Comparison of ENCODE assay signal across 1 cellular context in the genomic region with DNA sequence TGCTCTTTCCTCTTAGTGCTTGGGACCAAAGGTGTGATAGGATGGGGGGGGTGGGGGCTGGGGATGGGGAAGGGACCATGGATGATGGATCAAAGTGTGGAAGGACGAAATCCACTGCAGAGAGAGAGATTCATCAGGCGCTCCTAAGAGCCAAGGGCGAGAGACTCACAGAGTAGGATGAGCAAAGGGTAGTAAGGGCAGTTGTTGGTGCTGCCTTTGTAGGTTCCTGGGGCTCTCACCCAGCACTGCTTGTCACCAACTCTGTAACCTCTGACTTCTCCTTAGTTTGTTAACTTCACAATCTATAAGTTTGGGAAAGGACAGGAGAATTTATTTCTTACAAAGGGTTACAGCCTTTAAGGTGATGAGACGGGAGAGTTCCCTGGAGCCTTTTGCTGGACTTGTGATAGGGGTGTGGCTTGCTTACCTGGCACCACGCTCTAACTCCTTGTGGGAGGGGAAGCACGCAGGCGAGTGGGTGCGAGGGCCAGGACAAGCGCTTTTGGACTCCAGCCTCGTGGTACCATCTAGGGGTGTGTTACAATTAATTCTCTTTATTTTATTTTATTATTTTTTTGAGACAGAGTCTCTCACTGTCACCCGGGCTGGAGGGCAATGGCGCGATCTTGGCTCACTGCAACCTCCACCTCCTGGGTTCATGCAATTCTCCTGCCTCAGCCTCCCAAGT.
TF ChIP-seq lines count a peak whose summit lies in the region.

No MANE protein-coding gene starts in this region.

TF ChIP-seq in GM12878, 131 proteins besides CTCF, POLR2A, EP300 and RAD21:
- TF ChIP-seq HDGF (IDR thresholded peaks at IDR 0.05) (no peak), CHD2 (IDR thresholded peaks at IDR 0.05; ENCODE audit: borderline replicate concordance, low read depth, low read length) (no peak), SRF (IDR thresholded peaks at IDR 0.05; ENCODE audit: low read depth in 2 of 2, low read length in 2 of 2) (no peak), CEBPB (IDR thresholded peaks at IDR 0.05; ENCODE audit: borderline replicate concordance in 1 of 2, low read depth in 2 of 2, low read length in 2 of 2) (no peak), STAT1 (conservative IDR thresholded peaks at IDR 0.05) (no peak), MEF2A (IDR thresholded peaks at IDR 0.05; ENCODE audit: insufficient read depth, low read depth, low read length) (no peak), MTA3 (IDR thresholded peaks at IDR 0.05; ENCODE audit: borderline replicate concordance, low read length) (no peak), ZSCAN29 (IDR thresholded peaks at IDR 0.05) (no peak), ZNF274 (IDR thresholded peaks at IDR 0.05; ENCODE audit: insufficient read depth, insufficient read length) (no peak), FOXM1 (IDR thresholded peaks at IDR 0.05; ENCODE audit: low read depth, low read length) (no peak), TBL1XR1 (IDR thresholded peaks at IDR 0.05; ENCODE audit: low read depth, low read length) (no peak)
- TF ChIP-seq, protein P1, sequence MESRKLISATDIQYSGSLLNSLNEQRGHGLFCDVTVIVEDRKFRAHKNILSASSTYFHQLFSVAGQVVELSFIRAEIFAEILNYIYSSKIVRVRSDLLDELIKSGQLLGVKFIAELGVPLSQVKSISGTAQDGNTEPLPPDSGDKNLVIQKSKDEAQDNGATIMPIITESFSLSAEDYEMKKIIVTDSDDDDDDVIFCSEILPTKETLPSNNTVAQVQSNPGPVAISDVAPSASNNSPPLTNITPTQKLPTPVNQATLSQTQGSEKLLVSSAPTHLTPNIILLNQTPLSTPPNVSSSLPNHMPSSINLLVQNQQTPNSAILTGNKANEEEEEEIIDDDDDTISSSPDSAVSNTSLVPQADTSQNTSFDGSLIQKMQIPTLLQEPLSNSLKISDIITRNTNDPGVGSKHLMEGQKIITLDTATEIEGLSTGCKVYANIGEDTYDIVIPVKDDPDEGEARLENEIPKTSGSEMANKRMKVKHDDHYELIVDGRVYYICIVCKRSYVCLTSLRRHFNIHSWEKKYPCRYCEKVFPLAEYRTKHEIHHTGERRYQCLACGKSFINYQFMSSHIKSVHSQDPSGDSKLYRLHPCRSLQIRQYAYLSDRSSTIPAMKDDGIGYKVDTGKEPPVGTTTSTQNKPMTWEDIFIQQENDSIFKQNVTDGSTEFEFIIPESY (IDR thresholded peaks at IDR 0.05), result no peak
- TF ChIP-seq, protein P2, sequence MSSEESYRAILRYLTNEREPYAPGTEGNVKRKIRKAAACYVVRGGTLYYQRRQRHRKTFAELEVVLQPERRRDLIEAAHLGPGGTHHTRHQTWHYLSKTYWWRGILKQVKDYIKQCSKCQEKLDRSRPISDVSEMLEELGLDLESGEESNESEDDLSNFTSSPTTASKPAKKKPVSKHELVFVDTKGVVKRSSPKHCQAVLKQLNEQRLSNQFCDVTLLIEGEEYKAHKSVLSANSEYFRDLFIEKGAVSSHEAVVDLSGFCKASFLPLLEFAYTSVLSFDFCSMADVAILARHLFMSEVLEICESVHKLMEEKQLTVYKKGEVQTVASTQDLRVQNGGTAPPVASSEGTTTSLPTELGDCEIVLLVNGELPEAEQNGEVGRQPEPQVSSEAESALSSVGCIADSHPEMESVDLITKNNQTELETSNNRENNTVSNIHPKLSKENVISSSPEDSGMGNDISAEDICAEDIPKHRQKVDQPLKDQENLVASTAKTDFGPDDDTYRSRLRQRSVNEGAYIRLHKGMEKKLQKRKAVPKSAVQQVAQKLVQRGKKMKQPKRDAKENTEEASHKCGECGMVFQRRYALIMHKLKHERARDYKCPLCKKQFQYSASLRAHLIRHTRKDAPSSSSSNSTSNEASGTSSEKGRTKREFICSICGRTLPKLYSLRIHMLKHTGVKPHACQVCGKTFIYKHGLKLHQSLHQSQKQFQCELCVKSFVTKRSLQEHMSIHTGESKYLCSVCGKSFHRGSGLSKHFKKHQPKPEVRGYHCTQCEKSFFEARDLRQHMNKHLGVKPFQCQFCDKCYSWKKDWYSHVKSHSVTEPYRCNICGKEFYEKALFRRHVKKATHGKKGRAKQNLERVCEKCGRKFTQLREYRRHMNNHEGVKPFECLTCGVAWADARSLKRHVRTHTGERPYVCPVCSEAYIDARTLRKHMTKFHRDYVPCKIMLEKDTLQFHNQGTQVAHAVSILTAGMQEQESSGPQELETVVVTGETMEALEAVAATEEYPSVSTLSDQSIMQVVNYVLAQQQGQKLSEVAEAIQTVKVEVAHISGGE (CRISPR knock-in tag; IDR thresholded peaks at IDR 0.05), result no peak
- TF ChIP-seq, protein P3, sequence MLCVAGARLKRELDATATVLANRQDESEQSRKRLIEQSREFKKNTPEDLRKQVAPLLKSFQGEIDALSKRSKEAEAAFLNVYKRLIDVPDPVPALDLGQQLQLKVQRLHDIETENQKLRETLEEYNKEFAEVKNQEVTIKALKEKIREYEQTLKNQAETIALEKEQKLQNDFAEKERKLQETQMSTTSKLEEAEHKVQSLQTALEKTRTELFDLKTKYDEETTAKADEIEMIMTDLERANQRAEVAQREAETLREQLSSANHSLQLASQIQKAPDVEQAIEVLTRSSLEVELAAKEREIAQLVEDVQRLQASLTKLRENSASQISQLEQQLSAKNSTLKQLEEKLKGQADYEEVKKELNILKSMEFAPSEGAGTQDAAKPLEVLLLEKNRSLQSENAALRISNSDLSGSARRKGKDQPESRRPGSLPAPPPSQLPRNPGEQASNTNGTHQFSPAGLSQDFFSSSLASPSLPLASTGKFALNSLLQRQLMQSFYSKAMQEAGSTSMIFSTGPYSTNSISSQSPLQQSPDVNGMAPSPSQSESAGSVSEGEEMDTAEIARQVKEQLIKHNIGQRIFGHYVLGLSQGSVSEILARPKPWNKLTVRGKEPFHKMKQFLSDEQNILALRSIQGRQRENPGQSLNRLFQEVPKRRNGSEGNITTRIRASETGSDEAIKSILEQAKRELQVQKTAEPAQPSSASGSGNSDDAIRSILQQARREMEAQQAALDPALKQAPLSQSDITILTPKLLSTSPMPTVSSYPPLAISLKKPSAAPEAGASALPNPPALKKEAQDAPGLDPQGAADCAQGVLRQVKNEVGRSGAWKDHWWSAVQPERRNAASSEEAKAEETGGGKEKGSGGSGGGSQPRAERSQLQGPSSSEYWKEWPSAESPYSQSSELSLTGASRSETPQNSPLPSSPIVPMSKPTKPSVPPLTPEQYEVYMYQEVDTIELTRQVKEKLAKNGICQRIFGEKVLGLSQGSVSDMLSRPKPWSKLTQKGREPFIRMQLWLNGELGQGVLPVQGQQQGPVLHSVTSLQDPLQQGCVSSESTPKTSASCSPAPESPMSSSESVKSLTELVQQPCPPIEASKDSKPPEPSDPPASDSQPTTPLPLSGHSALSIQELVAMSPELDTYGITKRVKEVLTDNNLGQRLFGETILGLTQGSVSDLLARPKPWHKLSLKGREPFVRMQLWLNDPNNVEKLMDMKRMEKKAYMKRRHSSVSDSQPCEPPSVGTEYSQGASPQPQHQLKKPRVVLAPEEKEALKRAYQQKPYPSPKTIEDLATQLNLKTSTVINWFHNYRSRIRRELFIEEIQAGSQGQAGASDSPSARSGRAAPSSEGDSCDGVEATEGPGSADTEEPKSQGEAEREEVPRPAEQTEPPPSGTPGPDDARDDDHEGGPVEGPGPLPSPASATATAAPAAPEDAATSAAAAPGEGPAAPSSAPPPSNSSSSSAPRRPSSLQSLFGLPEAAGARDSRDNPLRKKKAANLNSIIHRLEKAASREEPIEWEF (IDR thresholded peaks at IDR 0.05; ENCODE audit: insufficient replicate concordance, low read depth, low read length), result no peak
